Comparison of ENCODE assay signal across 1 cellular context in the genomic region with DNA sequence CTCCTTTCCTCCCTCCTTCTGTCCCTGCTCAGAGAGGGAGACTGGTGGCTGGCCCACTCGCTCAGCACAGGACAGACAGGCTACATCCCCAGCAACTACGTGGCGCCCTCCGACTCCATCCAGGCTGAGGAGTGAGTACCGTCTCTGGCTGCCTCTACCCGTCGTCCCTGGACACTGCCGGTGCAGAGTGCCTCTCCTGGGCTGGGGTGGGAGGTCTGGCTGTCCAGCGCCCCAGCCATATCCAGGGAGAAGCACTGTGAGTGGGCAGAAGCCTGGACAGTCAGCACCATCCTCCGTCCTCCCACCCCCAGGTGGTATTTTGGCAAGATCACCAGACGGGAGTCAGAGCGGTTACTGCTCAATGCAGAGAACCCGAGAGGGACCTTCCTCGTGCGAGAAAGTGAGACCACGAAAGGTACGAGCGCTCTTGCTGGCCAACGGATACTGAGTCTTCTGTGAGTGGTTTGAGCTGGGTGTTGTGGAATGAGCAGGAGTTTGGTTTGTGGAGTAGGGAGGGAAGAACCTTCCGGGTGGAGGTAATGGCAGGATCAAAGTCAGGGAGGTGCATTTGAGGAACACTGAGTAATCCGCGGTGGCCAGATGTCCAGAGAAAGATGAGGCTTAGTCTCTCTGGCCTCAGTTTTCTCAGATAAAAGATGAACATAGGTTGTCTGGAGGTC.
TF ChIP-seq lines count a peak whose summit lies in the region.

No MANE protein-coding gene starts in this region.

TF ChIP-seq in A549, 52 proteins besides CTCF, POLR2A, EP300 and RAD21:
- TF ChIP-seq, protein P1, sequence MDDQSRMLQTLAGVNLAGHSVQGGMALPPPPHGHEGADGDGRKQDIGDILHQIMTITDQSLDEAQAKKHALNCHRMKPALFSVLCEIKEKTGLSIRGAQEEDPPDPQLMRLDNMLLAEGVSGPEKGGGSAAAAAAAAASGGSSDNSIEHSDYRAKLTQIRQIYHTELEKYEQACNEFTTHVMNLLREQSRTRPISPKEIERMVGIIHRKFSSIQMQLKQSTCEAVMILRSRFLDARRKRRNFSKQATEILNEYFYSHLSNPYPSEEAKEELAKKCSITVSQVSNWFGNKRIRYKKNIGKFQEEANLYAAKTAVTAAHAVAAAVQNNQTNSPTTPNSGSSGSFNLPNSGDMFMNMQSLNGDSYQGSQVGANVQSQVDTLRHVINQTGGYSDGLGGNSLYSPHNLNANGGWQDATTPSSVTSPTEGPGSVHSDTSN (IDR thresholded peaks at IDR 0.05) = 0 out of 2 replicates have a peak, but pooled peaks have one; percentile 2
- no peak for TF ChIP-seq KDM1A (IDR thresholded peaks at IDR 0.05; ENCODE audit: low read depth)
